In the genomic region with DNA sequence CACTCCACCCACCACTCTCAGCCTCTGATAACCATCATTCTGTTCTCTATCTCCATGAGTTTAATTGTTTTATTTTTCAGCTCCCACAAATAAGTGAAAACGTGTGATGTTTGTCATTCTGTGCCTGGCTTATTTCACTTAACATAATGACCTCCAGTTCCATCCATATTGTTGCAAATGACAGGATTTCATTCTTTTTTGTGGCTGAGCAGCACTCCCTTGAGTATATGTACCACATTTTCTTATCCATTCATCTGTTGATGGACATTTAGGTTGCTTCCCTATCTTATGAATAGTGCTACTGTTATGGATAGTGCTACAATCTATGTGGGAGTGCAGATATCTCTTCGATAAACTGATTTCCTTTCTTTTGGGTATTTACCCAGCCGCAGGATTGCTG, we compare ENCODE assay signal across 7 cellular contexts.
"Had no signal": no experiment of that assay in that cellular context is flagged by ENCODE, and none has a peak within 500 bp of the region (broad histone marks: within the 10 kb centered on the region; RNA-seq: fewer than 3 reads in every experiment).

No MANE protein-coding gene starts in this region.

- DNase-seq: GOT3, H7, HFFc6, IMR-90 had no signal

- H3K27ac Mint-ChIP-seq: HFFc6 had no signal

- H3K9me3 ChIP-seq: HAP-1 had no signal

- H3K9me3 Mint-ChIP-seq: HFFc6 had no signal

- H3K36me3 ChIP-seq: HAP-1 had no signal

- H3K4me3 Mint-ChIP-seq: HFFc6 had no signal

- H3K4me3 ChIP-seq: HAP-1, K562 had no signal

- ATAC-seq: HCT116, K562 had no signal

- H3K4me1 ChIP-seq: HAP-1 had no signal
